In the genomic region with DNA sequence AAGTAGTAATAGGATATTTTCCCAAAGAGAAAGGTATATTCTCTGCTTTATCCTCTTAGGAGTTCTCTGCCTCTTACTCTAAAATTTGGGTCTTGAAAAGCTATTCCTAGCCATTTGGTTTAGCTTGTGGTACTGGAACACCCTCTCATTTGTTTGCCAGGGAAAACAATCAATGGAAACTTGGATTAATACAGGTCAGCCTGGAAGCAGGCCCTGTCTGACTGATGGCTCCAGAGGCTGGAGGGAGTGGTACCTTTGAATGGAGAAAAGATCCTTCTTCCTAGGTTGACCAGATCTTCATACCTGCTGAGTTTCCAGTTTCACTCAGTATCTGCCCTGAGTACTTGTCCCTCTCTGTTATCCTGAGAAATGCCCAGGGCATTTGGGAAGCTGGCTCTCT, we compare ENCODE assay signal across 26 cellular contexts. TPM values are rescaled to one million over a fixed set of nuclear protein-coding genes. Genes with fewer than 3 reads are reported as not detected.
DNase-seq lines count a peak whose midpoint lies in the region; ATAC-seq, FAIRE-seq and TF ChIP-seq lines count a peak whose summit lies in the region.
"Had no signal": no experiment of that assay in that cellular context is flagged by ENCODE, and none has a peak within 500 bp of the region (broad histone marks: within the 10 kb centered on the region; RNA-seq: fewer than 3 reads in every experiment).

No MANE protein-coding gene starts in this region.

- H3K27ac ChIP-seq in right lobe of liver (no peak overlapping the region), HepG2 (ENCODE audit: extremely low read length, insufficient read depth, low read length) (no peak overlapping the region)
- H3K27ac ChIP-seq: BLaER1 had no signal

- H3K36me3 Mint-ChIP-seq in endothelial cell (ENCODE audit: low read depth, unreplicated experiment), result peaks cover 63% of the 10 kb centered on the region
- H3K36me3 Mint-ChIP-seq in activated T-helper 17 cell treated with anti-CD3 and anti-CD28 coated beads, Interleukin-2, amount 50 U/mL, for 72 hours (ENCODE audit: low read depth), result peaks cover 66% of the 10 kb centered on the region

- POLR2A ChIA-PET in HepG2 (lab: Yijun Ruan, JAX), result no interaction called here

- H4K20me1 ChIP-seq in HepG2 (ENCODE audit: insufficient read depth, low read length), result no peaks in the 10 kb centered on the region
- H4K20me1 ChIP-seq: BLaER1 had no signal

- CTCF ChIA-PET in HepG2 (lab: Yijun Ruan, JAX; ENCODE audit: low intra/inter-chr PET ratio, low total read pairs), result no interaction called here

- BruUV-seq in HepG2 (replicated peaks; lab: Mats Ljungman, UMichigan), result no TSS peak

- no peak for FAIRE-seq in HepG2 (lab: Jason Lieb, UNC)
- FAIRE-seq: A204.1, GM12891, GM19239 had no signal

- TF ChIP-seq POLR2A in right lobe of liver (IDR thresholded peaks at IDR 0.05) (no peak), HepG2 (IDR thresholded peaks at IDR 0.05; ENCODE audit: insufficient read depth in 1 of 2, low read depth in 2 of 2, low read length in 2 of 2) (no peak)

- no peak for TF ChIP-seq EP300 in HepG2 (IDR thresholded peaks at IDR 0.05; ENCODE audit: low read depth in 2 of 2, low read length in 2 of 2)
- no peak for TF ChIP-seq EP300 in HepG2 (CRISPR knock-in tag; IDR thresholded peaks at IDR 0.05; ENCODE audit: borderline replicate concordance)

- no peak for TF ChIP-seq RAD21 in HepG2 (CRISPR knock-in tag; IDR thresholded peaks at IDR 0.05)

- no peaks in the 10 kb centered on the region for H3K79me2 ChIP-seq in HepG2 (ENCODE audit: insufficient read depth, low read length)

- no peak overlapping the region for H2AFZ ChIP-seq in HepG2 (ENCODE audit: low read length)

- TF ChIP-seq CTCF in right lobe of liver (IDR thresholded peaks at IDR 0.05) (no peak), HepG2 (CRISPR knock-in tag; IDR thresholded peaks at IDR 0.05) (no peak), endothelial cell (IDR thresholded peaks at IDR 0.05; ENCODE audit: unreplicated experiment) (no peak)

- H3K9me3 ChIP-seq in right lobe of liver, result no peaks in the 10 kb centered on the region
- H3K9me3 ChIP-seq in HepG2 (ENCODE audit: low read length), result no peaks in the 10 kb centered on the region
- H3K9me3 ChIP-seq: BE2C, BLaER1 had no signal

- no peak overlapping the region for H3K4me3 Mint-ChIP-seq in endothelial cell (ENCODE audit: unreplicated experiment)
- no peak overlapping the region for H3K4me3 Mint-ChIP-seq in activated T-helper 17 cell treated with anti-CD3 and anti-CD28 coated beads, Interleukin-2, amount 50 U/mL, for 72 hours
- H3K4me3 Mint-ChIP-seq: CD14-positive monocyte; CD4-positive, alpha-beta memory T cell; CD4-positive, CD25-positive, alpha-beta regulatory T cell; CD8-positive, alpha-beta memory T cell had no signal

- H3K4me1 ChIP-seq in right lobe of liver, result peaks cover 0 to 7% (median 0%) of the 10 kb centered on the region in 4 donors
- H3K4me1 ChIP-seq in HepG2 (ENCODE audit: insufficient read depth, low read length), result no peaks in the 10 kb centered on the region
- H3K4me1 ChIP-seq: BE2C, BLaER1 had no signal

- H3K27me3 ChIP-seq in right lobe of liver, result no peaks in the 10 kb centered on the region
- H3K27me3 ChIP-seq in HepG2 (ENCODE audit: control insufficient read depth in 1 of 2, insufficient read depth in 2 of 2, low read length in 2 of 2), result no peaks in the 10 kb centered on the region
- H3K27me3 ChIP-seq: BE2C, BLaER1 had no signal

- intact Hi-C loops in right lobe of liver (cut with DNase I) (no loop called here), HepG2 (cut with micrococcal nuclease; ENCODE audit: unreplicated experiment) (no loop called here), sciatic nerve (cut with DNase I) (no loop called here)

- H3K36me3 ChIP-seq in right lobe of liver (peaks cover 0 to 12% (median 5%) of the 10 kb centered on the region in 4 donors), HepG2 (replicated peaks in 1 of 2; ENCODE audit: control insufficient read depth in 1 of 2, insufficient read depth in 2 of 2, low read length in 2 of 2) (peaks cover 24 to 84% of the 10 kb centered on the region in 2 experiments)
- H3K36me3 ChIP-seq: BE2C had no signal

- peaks cover 3% of the 10 kb centered on the region for H3K4me1 Mint-ChIP-seq in endothelial cell (ENCODE audit: unreplicated experiment)
- no peaks in the 10 kb centered on the region for H3K4me1 Mint-ChIP-seq in activated T-helper 17 cell treated with anti-CD3 and anti-CD28 coated beads, Interleukin-2, amount 50 U/mL, for 72 hours
- H3K4me1 Mint-ChIP-seq: CD14-positive monocyte; CD4-positive, alpha-beta memory T cell; CD4-positive, CD25-positive, alpha-beta regulatory T cell; CD8-positive, alpha-beta memory T cell had no signal

- in situ Hi-C loops in HepG2 (cut with HindIII; ENCODE audit: extremely low pct_ligation_motif_present, low pct_unique_long_range_greater_than_20kb), result no loop called here

- no peak overlapping the region for H3K4me3 ChIP-seq in right lobe of liver
- H3K4me3 ChIP-seq in HepG2 (replicated peaks in 1 of 3; ENCODE audit: insufficient read depth in 1 of 3, low read depth in 2 of 3, low read length in 3 of 3), result no peak overlapping the region
- H3K4me3 ChIP-seq: BLaER1 had no signal

- H3K9me3 Mint-ChIP-seq in endothelial cell (ENCODE audit: unreplicated experiment), result no peaks in the 10 kb centered on the region
- H3K9me3 Mint-ChIP-seq in activated T-helper 17 cell treated with anti-CD3 and anti-CD28 coated beads, Interleukin-2, amount 50 U/mL, for 72 hours, result no peaks in the 10 kb centered on the region
- H3K9me3 Mint-ChIP-seq: CD14-positive monocyte; CD4-positive, alpha-beta memory T cell; CD8-positive, alpha-beta memory T cell had no signal

- no peak overlapping the region for H3K4me2 ChIP-seq in HepG2 (ENCODE audit: low read depth, low read length)
- H3K4me2 ChIP-seq: BLaER1 had no signal

- DNase-seq in right lobe of liver (no peak), HepG2 (ENCODE audit: low spot score) (no peak), endothelial cell (ENCODE audit: low spot score) (no peak), sciatic nerve (ENCODE audit: low spot score) (no peak)
- DNase-seq: 8988T; ACHN; BE2C; C1 segment of cervical spinal cord; CD4-positive, alpha-beta memory T cell; CD4-positive, CD25-positive, alpha-beta regulatory T cell; CD8-positive, alpha-beta memory T cell; COR-L47; DMS 273 treated with DMSO at 0.1 percent for 48 hours; DMS153; DMS53; DMS79; DND-41; EL; GDM1 had no signal

- H3K27ac Mint-ChIP-seq in endothelial cell (ENCODE audit: unreplicated experiment), result peak overlapping the region; percentile 48
- H3K27ac Mint-ChIP-seq in activated T-helper 17 cell treated with anti-CD3 and anti-CD28 coated beads, Interleukin-2, amount 50 U/mL, for 72 hours, result no peak overlapping the region
- H3K27ac Mint-ChIP-seq: CD4-positive, CD25-positive, alpha-beta regulatory T cell had no signal

- H3K9ac ChIP-seq in HepG2 (ENCODE audit: insufficient read depth, low read depth, low read length), result no peak overlapping the region
- H3K9ac ChIP-seq: BLaER1 had no signal

- ATAC-seq in right lobe of liver (peak in 3 of 4 donors; percentile 55 to 89 (median 78)), HepG2 (no peak), sciatic nerve (peak; percentile 61), GM21423 (IDR thresholded peaks at IDR 0.05; ENCODE audit: unreplicated experiment) (no peak)
- ATAC-seq in activated T-helper 17 cell treated with anti-CD3 and anti-CD28 coated beads, Interleukin-2, amount 50 U/mL, for 72 hours (replicated peaks), result no peak

- H3K27me3 Mint-ChIP-seq in endothelial cell (ENCODE audit: unreplicated experiment), result peaks cover 5% of the 10 kb centered on the region
- no peaks in the 10 kb centered on the region for H3K27me3 Mint-ChIP-seq in activated T-helper 17 cell treated with anti-CD3 and anti-CD28 coated beads, Interleukin-2, amount 50 U/mL, for 72 hours
- H3K27me3 Mint-ChIP-seq: CD4-positive, alpha-beta memory T cell; CD4-positive, CD25-positive, alpha-beta regulatory T cell; CD8-positive, alpha-beta memory T cell had no signal

TF ChIP-seq in HepG2, 621 proteins besides CTCF, POLR2A, EP300 and RAD21 (continues in another document):
- TF ChIP-seq ATRX (CRISPR knock-in tag; IDR thresholded peaks at IDR 0.05; ENCODE audit: borderline replicate concordance) (no peak), JDP2 (CRISPR knock-in tag; IDR thresholded peaks at IDR 0.05; ENCODE audit: borderline replicate concordance) (no peak), HCFC1 (IDR thresholded peaks at IDR 0.05; ENCODE audit: low read depth, low read length) (no peak), ZSCAN25 (CRISPR knock-in tag; IDR thresholded peaks at IDR 0.05) (no peak), SETDB1 (CRISPR knock-in tag; IDR thresholded peaks at IDR 0.05; ENCODE audit: borderline replicate concordance) (no peak), RCOR2 (CRISPR knock-in tag; IDR thresholded peaks at IDR 0.05) (no peak)

RNA-seq across cellular contexts. Expression of a gene that starts 31.7 kb away (rescaled TPM):
- total RNA-seq in right lobe of liver, result 1 to 10 TPM in 5 of 6 experiments, under 1 TPM in 1; 0.86 to 2.7 (median 1.9) TPM
- 4.0 and 5.8 TPM in 2 replicates for total RNA-seq in HepG2 (2016; rRNA removed; fragmentation: Illumina TruSeq; extraction: Trizol)
- total RNA-seq in HepG2 (2016; cell fraction: cytosol; rRNA removed; fragmentation: Illumina TruSeq; extraction: Trizol; ENCODE audit: low read depth), result 1.5 and 1.8 TPM in 2 replicates
- total RNA-seq in HepG2 (2016; cell fraction: insoluble cytoplasmic fraction; rRNA removed; fragmentation: Illumina TruSeq; extraction: Trizol), result 4.8 and 5.0 TPM in 2 replicates
- total RNA-seq in HepG2 (2016; cell fraction: membrane; rRNA removed; fragmentation: Illumina TruSeq; extraction: Trizol), result 3.2 and 5.3 TPM in 2 replicates
- 4.7 and 6.1 TPM in 2 replicates for total RNA-seq in HepG2 (2016; cell fraction: nucleus; rRNA removed; fragmentation: Illumina TruSeq; extraction: Trizol)
- polyA plus RNA-seq in HepG2 (2011; rRNA removed), result 3.7 and 4.5 TPM in 2 replicates
- 2.1 and 3.7 TPM in 2 replicates for polyA plus RNA-seq in HepG2 (2011; cell fraction: cytosol; rRNA removed)
- 11.0 and 15.9 TPM in 2 replicates for polyA plus RNA-seq in HepG2 (2011; cell fraction: nucleus; rRNA removed)
- polyA plus RNA-seq in HepG2 (2012), result 0.95 and 1.4 TPM in 2 replicates
- 2.2 and 2.8 TPM in 2 replicates for polyA plus RNA-seq in HepG2 (2016; cell fraction: cytosol; fragmentation: Illumina TruSeq; extraction: Trizol; ENCODE audit: low read depth)
- 3.9 and 4.3 TPM in 2 replicates for polyA plus RNA-seq in HepG2 (2016; cell fraction: insoluble cytoplasmic fraction; fragmentation: Illumina TruSeq; extraction: Trizol; ENCODE audit: low read depth)
- polyA plus RNA-seq in HepG2 (2016; cell fraction: membrane; fragmentation: Illumina TruSeq; extraction: Trizol; ENCODE audit: low read depth), result 1.9 and 2.6 TPM in 2 replicates
- polyA plus RNA-seq in HepG2 (2016; cell fraction: nucleus; fragmentation: Illumina TruSeq; extraction: Trizol; ENCODE audit: insufficient read depth, low read depth), result 7.2 and 7.3 TPM in 2 replicates
- polyA minus RNA-seq in HepG2 (2011; rRNA and poly(A)+ RNA removed; ENCODE audit: low replicate concordance), result 8.9 and 22.1 TPM in 2 replicates
- polyA minus RNA-seq in HepG2 (2011; cell fraction: cytosol; rRNA and poly(A)+ RNA removed), result 1.3 and 2.0 TPM in 2 replicates
- polyA minus RNA-seq in HepG2 (2011; cell fraction: nucleus; rRNA and poly(A)+ RNA removed), result 7.3 and 8.9 TPM in 2 replicates
- total RNA-seq in endothelial cell (ENCODE audit: unreplicated experiment), result 20.9 TPM
- total RNA-seq in sciatic nerve, result 4.1 TPM
- total RNA-seq in activated T-helper 17 cell treated with anti-CD3 and anti-CD28 coated beads, Interleukin-2, amount 50 U/mL, for 72 hours, result 10 to 100 TPM; 21.7 to 26.6 TPM

Comparison
In these comparisons a context has a peak if more than half of its experiments do, and no peak if none do; other contexts are left out.
1. ATAC-seq: peak in right lobe of liver (3 of 4) and sciatic nerve (single experiment); none in HepG2 (single experiment), GM21423 (single experiment) and activated T-helper 17 cell treated with anti-CD3 and anti-CD28 coated beads, Interleukin-2, amount 50 U/mL, for 72 hours (single experiment).